In the genomic region with DNA sequence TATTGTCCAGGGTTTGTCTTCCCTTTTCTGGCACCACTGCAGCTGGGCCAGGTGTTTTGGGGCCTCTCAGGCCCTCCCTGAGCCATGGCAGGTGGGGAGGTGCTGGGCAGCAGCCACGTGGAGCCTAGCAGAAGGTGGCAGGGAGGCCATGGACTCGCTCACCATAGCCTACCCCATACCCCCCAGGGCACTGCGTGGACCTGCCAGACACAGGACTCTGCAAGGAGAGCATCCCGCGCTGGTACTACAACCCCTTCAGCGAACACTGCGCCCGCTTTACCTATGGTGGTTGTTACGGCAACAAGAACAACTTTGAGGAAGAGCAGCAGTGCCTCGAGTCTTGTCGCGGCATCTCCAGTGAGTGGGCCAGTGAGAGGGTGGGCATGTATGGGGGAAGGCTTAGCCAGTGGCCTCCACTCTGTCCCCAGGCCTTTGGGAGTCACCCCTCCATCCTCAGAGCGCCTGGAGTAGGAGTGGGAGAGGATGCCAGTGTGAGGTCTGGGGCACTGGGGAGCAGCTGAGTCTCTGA, we compare ENCODE assay signal across 16 cellular contexts. TPM values are rescaled to one million over a fixed set of nuclear protein-coding genes. Genes with fewer than 3 reads are reported as not detected.
A peak's percentile ranks its signal among the peaks of the same experiment; 100 is the strongest.
DNase-seq lines count a peak whose midpoint lies in the region; ATAC-seq and TF ChIP-seq lines count a peak whose summit lies in the region.
"Had no signal": no experiment of that assay in that cellular context is flagged by ENCODE, and none has a peak within 500 bp of the region (broad histone marks: within the 10 kb centered on the region; RNA-seq: fewer than 3 reads in every experiment).

No MANE protein-coding gene starts in this region.

- H3K27ac ChIP-seq in C4-2B (peak overlapping the region; percentile 80), VCaP (peak overlapping the region; percentile 92)
- H3K27ac ChIP-seq: KMS-11 had no signal

- intact Hi-C loops in posterior vena cava (cut with DNase I), result loop anchor here in 1 of 2 donors (5.0 kb wide), 2 partner anchors 37 to 327 kb away; a partner anchor contains a TSS

- DNase-seq in posterior vena cava (ENCODE audit: low spot score) (peak; percentile 63), NCI-H1930 (lab: John Stamatoyannopoulos, UW) (no peak)
- no peak for DNase-seq in activated naive CD4-positive, alpha-beta T cell treated with anti-CD3 and anti-CD28 coated beads, Interleukin-2, amount 50 U/mL, for 72 hours (ENCODE audit: low spot score in 2 of 2)
- DNase-seq: AML-193; CD8-positive, alpha-beta T cell; HFFc6; NCI-H1092; NCI-H2107 had no signal

- no peaks in the 10 kb centered on the region for H3K9me3 Mint-ChIP-seq in activated naive CD4-positive, alpha-beta T cell treated with anti-CD3 and anti-CD28 coated beads, Interleukin-2, amount 50 U/mL, for 72 hours
- H3K9me3 Mint-ChIP-seq: CD8-positive, alpha-beta T cell; HFFc6 had no signal

- H3K36me3 Mint-ChIP-seq in activated naive CD4-positive, alpha-beta T cell treated with anti-CD3 and anti-CD28 coated beads, Interleukin-2, amount 50 U/mL, for 72 hours, result no peaks in the 10 kb centered on the region
- H3K36me3 Mint-ChIP-seq: CD8-positive, alpha-beta T cell had no signal

- TF ChIP-seq CTCF in C4-2B (conservative IDR thresholded peaks at IDR 0.05) (no peak), VCaP (conservative IDR thresholded peaks at IDR 0.05) (no peak)

- ATAC-seq in HG03342 (IDR thresholded peaks at IDR 0.05; ENCODE audit: unreplicated experiment), result no peak
- ATAC-seq in activated naive CD4-positive, alpha-beta T cell treated with anti-CD3 and anti-CD28 coated beads, Interleukin-2, amount 50 U/mL, for 72 hours, result no peak
- ATAC-seq: CD8-positive, alpha-beta T cell had no signal

- no peak overlapping the region for H3K27ac Mint-ChIP-seq in activated naive CD4-positive, alpha-beta T cell treated with anti-CD3 and anti-CD28 coated beads, Interleukin-2, amount 50 U/mL, for 72 hours
- H3K27ac Mint-ChIP-seq: CD8-positive, alpha-beta T cell; HFFc6 had no signal

RNA-seq across cellular contexts. Expression of a gene that starts 11.9 kb away (rescaled TPM):
- total RNA-seq in posterior vena cava, result 1 to 10 TPM; 1.7 to 3.2 TPM
- total RNA-seq in activated naive CD4-positive, alpha-beta T cell treated with anti-CD3 and anti-CD28 coated beads, Interleukin-2, amount 50 U/mL, for 72 hours, result 1 to 10 TPM; 6.9 to 10.0 TPM

RNA-seq across cellular contexts. Expression of a gene that starts 18.3 kb away (rescaled TPM):
- total RNA-seq in posterior vena cava, result not detected
- under 1 TPM in 1 of 2 donors, not detected in 1; 0.72 TPM for total RNA-seq in activated naive CD4-positive, alpha-beta T cell treated with anti-CD3 and anti-CD28 coated beads, Interleukin-2, amount 50 U/mL, for 72 hours

RNA-seq across cellular contexts. Expression of a gene that starts 27.3 kb away (rescaled TPM):
- not detected for total RNA-seq in posterior vena cava
- not detected for total RNA-seq in activated naive CD4-positive, alpha-beta T cell treated with anti-CD3 and anti-CD28 coated beads, Interleukin-2, amount 50 U/mL, for 72 hours
- total RNA-seq: A673; CD8-positive, alpha-beta T cell; H1; HFFc6; MCF 10A; SK-MEL-5 had no signal

RNA-seq across cellular contexts. Expression of a gene that starts 38.5 kb away (rescaled TPM):
- 10 to 100 TPM; 21.9 to 23.3 TPM for total RNA-seq in posterior vena cava
- total RNA-seq in activated naive CD4-positive, alpha-beta T cell treated with anti-CD3 and anti-CD28 coated beads, Interleukin-2, amount 50 U/mL, for 72 hours, result 1 to 10 TPM; 7.2 to 8.4 TPM

RNA-seq across cellular contexts. Expression of a gene that starts 48.5 kb away (rescaled TPM):
- total RNA-seq in posterior vena cava, result 10 to 100 TPM; 18.3 to 22.9 TPM
- total RNA-seq in activated naive CD4-positive, alpha-beta T cell treated with anti-CD3 and anti-CD28 coated beads, Interleukin-2, amount 50 U/mL, for 72 hours, result 10 to 100 TPM; 20.2 to 36.1 TPM
